Comparison of ENCODE assay signal across 21 cellular contexts in the genomic region with DNA sequence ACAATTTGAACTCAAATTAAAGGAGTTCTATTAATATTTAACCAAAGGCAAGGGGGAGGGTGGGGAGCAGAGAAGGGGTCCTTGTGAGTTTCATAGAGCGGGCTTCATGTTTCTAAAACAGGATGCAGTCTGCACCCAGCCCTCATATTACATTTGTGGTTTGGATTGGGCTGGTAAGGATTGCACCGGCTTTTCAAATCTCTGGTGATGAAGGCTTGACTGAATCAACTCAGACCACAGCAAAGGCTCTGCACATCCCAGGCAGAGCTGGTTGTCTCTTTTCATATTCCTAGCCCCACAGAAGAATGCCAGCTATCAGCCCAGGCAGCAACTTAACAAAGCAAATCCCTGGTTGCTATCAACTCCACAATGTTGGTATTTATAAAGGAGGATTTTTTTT.
DNase-seq lines count a peak whose midpoint lies in the region; ATAC-seq and TF ChIP-seq lines count a peak whose summit lies in the region.
"Had no signal": no experiment of that assay in that cellular context is flagged by ENCODE, and none has a peak within 500 bp of the region (broad histone marks: within the 10 kb centered on the region; RNA-seq: fewer than 3 reads in every experiment).

No MANE protein-coding gene starts in this region.

- peaks cover 11% of the 10 kb centered on the region; the same call in 1 of the 2 replicates for H3K4me1 ChIP-seq in BLaER1
- H3K4me1 ChIP-seq: ascending aorta had no signal

- peak in 7 of 10 experiments; percentile 17 to 37 (median 31) for DNase-seq in CD4-positive, alpha-beta T cell
- no peak for DNase-seq in T-helper 17 cell
- peak; percentile 30 for DNase-seq in activated naive CD8-positive, alpha-beta T cell treated with anti-CD3 and anti-CD28 coated beads, Interleukin-2, amount 50 U/mL, for 24 hours
- no peak for DNase-seq in NCI-H510A (lab: John Stamatoyannopoulos, UW)
- DNase-seq in HUDEP-2 (lab: John Stamatoyannopoulos, UW; ENCODE audit: unreplicated experiment in 76 of 76) = no peak
- no peak for DNase-seq in GM19238 (ENCODE audit: insufficient read length, low spot score)
- DNase-seq: activated CD4-positive, CD25-positive, alpha-beta regulatory T cell treated with anti-CD3 and anti-CD28 coated beads, Interleukin-2, amount 50 U/mL, for 72 hours; DMS153; islet precursor cell; KG1; midbrain; NCI-H1436; NCI-H2107; ovary; PC-3; Right ventricle myocardium superior; trophoblast cell had no signal

- no peaks in the 10 kb centered on the region for H3K9me3 ChIP-seq in BLaER1
- no peaks in the 10 kb centered on the region for H3K9me3 ChIP-seq in CD4-positive, alpha-beta T cell (ENCODE audit: control insufficient read depth, low read length)
- H3K9me3 ChIP-seq in T-helper 17 cell (ENCODE audit: control insufficient read depth, low read length, poor library complexity, severe bottlenecking) = no peaks in the 10 kb centered on the region
- H3K9me3 ChIP-seq: ascending aorta, ovary had no signal

- no peak overlapping the region for H3K9ac ChIP-seq in BLaER1

- peaks cover 75% of the 10 kb centered on the region for H3K4me1 Mint-ChIP-seq in CD4-positive, alpha-beta T cell (ENCODE audit: low read depth)
- H3K4me1 Mint-ChIP-seq in T-helper 17 cell = peaks cover 21% of the 10 kb centered on the region
- peaks cover 70% of the 10 kb centered on the region for H3K4me1 Mint-ChIP-seq in activated naive CD8-positive, alpha-beta T cell treated with anti-CD3 and anti-CD28 coated beads, Interleukin-2, amount 50 U/mL, for 24 hours
- H3K4me1 Mint-ChIP-seq: nephron had no signal

- intact Hi-C loops in CD4-positive, alpha-beta T cell (cut with DNase I, micrococcal nuclease) = loop anchor here in 1 of 2 experiments (2.0 to 5.0 kb wide), 2 partner anchors 24 to 41 kb away; no protein-coding TSS in a partner anchor

- no peaks in the 10 kb centered on the region for H3K9me3 Mint-ChIP-seq in CD4-positive, alpha-beta T cell
- H3K9me3 Mint-ChIP-seq in activated naive CD8-positive, alpha-beta T cell treated with anti-CD3 and anti-CD28 coated beads, Interleukin-2, amount 50 U/mL, for 24 hours = no peaks in the 10 kb centered on the region
- H3K9me3 Mint-ChIP-seq: nephron had no signal

- H3K27me3 Mint-ChIP-seq in CD4-positive, alpha-beta T cell = no peaks in the 10 kb centered on the region
- H3K27me3 Mint-ChIP-seq in T-helper 17 cell = no peaks in the 10 kb centered on the region
- H3K27me3 Mint-ChIP-seq in activated naive CD8-positive, alpha-beta T cell treated with anti-CD3 and anti-CD28 coated beads, Interleukin-2, amount 50 U/mL, for 24 hours = no peaks in the 10 kb centered on the region

- H3K27ac ChIP-seq in BLaER1 = no peak overlapping the region
- no peak overlapping the region for H3K27ac ChIP-seq in CD4-positive, alpha-beta T cell (ENCODE audit: low read depth, low read length)
- H3K27ac ChIP-seq: ascending aorta, ovary had no signal

- POLR2A ChIA-PET in CD4-positive, alpha-beta T cell (lab: Charles Lee) = interaction anchor here (1.0 to 4.3 kb wide), 5 partner anchors 10 to 118 kb away, joined by 3 to 23 read pairs (median 9); no protein-coding TSS in a partner anchor

- peak; percentile 91 for ATAC-seq in CD4-positive, alpha-beta T cell (ENCODE audit: poor library complexity)
- ATAC-seq in T-helper 17 cell = no peak
- ATAC-seq in activated naive CD8-positive, alpha-beta T cell treated with anti-CD3 and anti-CD28 coated beads, Interleukin-2, amount 50 U/mL, for 24 hours = peak; percentile 94
- no peak for ATAC-seq in HG02938 (IDR thresholded peaks at IDR 0.05; ENCODE audit: unreplicated experiment)
- ATAC-seq: PC-3 had no signal

- no peaks in the 10 kb centered on the region for H3K36me3 Mint-ChIP-seq in CD4-positive, alpha-beta T cell (ENCODE audit: low read depth)
- no peaks in the 10 kb centered on the region for H3K36me3 Mint-ChIP-seq in T-helper 17 cell (ENCODE audit: low read depth)
- peaks cover 2% of the 10 kb centered on the region for H3K36me3 Mint-ChIP-seq in activated naive CD8-positive, alpha-beta T cell treated with anti-CD3 and anti-CD28 coated beads, Interleukin-2, amount 50 U/mL, for 24 hours (ENCODE audit: low read depth)

- no peaks in the 10 kb centered on the region for H4K20me1 ChIP-seq in BLaER1

- H3K4me2 ChIP-seq in BLaER1 = peak overlapping the region; percentile 24; the same call in 1 of the 2 replicates

- H3K4me3 Mint-ChIP-seq in CD4-positive, alpha-beta T cell = peak overlapping the region; percentile 32
- H3K4me3 Mint-ChIP-seq in T-helper 17 cell = no peak overlapping the region
- peak overlapping the region; percentile 24 for H3K4me3 Mint-ChIP-seq in activated naive CD8-positive, alpha-beta T cell treated with anti-CD3 and anti-CD28 coated beads, Interleukin-2, amount 50 U/mL, for 24 hours
- H3K4me3 Mint-ChIP-seq: nephron had no signal

- peak overlapping the region; percentile 42 for H3K27ac Mint-ChIP-seq in CD4-positive, alpha-beta T cell
- peak overlapping the region; percentile 32 for H3K27ac Mint-ChIP-seq in T-helper 17 cell
- no peak overlapping the region for H3K27ac Mint-ChIP-seq in activated naive CD8-positive, alpha-beta T cell treated with anti-CD3 and anti-CD28 coated beads, Interleukin-2, amount 50 U/mL, for 24 hours
- H3K27ac Mint-ChIP-seq: nephron had no signal

- H3K4me3 ChIP-seq in BLaER1 = no peak overlapping the region
- H3K4me3 ChIP-seq: ascending aorta, ovary had no signal

- CTCF ChIA-PET in CD4-positive, alpha-beta T cell (lab: Charles Lee) = interaction anchor here (2.6 kb wide), 1 partner anchor 40 kb away, joined by 10 read pairs; no protein-coding TSS in a partner anchor

- no peak for TF ChIP-seq CTCF in CD4-positive, alpha-beta T cell (IDR thresholded peaks at IDR 0.05)

- no peaks in the 10 kb centered on the region for H3K27me3 ChIP-seq in BLaER1
- no peaks in the 10 kb centered on the region for H3K27me3 ChIP-seq in CD4-positive, alpha-beta T cell (ENCODE audit: control insufficient read depth, insufficient read depth, low read length)
- H3K27me3 ChIP-seq: ascending aorta, ovary had no signal

- no peaks in the 10 kb centered on the region for H3K36me3 ChIP-seq in BLaER1
- H3K36me3 ChIP-seq: ascending aorta, ovary had no signal

Comparison
In these comparisons a context has a peak if more than half of its experiments do, and no peak if none do; other contexts are left out.
1. ATAC-seq: peak in CD4-positive, alpha-beta T cell (single experiment) and activated naive CD8-positive, alpha-beta T cell treated with anti-CD3 and anti-CD28 coated beads, Interleukin-2, amount 50 U/mL, for 24 hours (single experiment); none in T-helper 17 cell (single experiment) and HG02938 (single experiment).
2. DNase-seq: peak in CD4-positive, alpha-beta T cell (7 of 10) and activated naive CD8-positive, alpha-beta T cell treated with anti-CD3 and anti-CD28 coated beads, Interleukin-2, amount 50 U/mL, for 24 hours (single experiment); none in T-helper 17 cell (0 of 3), NCI-H510A (single experiment), HUDEP-2 (0 of 76) and GM19238 (single experiment).